ENCODE assay signal across 33 cellular contexts in the genomic region with DNA sequence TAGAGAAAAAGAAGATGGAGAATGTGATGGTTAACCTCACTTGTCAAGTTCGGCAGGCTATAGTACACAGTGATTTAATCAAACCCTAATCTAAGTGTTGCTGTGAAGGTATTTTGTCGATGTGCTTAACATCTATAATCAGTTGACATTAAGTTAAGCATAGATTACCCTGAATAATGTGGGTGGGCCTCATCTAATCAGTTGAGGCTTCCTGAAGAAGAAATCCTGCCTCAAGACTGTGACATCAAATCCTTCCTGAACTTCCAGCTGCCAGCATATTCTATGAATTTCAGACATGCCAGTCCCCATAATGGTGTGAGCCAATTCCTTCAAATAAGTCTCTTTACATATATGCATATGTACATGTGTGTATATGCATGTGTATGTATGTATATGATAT.
"Had no signal": no experiment of that assay in that cellular context is flagged by ENCODE, and none has a peak within 500 bp of the region (broad histone marks: within the 10 kb centered on the region; RNA-seq: fewer than 3 reads in every experiment).

No MANE protein-coding gene starts in this region.

- H3K27me3 ChIP-seq: MG63 had no signal

- DNase-seq: Karpas-422, Kasumi-1, MG63, MM.1S, MV-4-11, NCI-H1048, NCI-H1092, NCI-H1092 treated with DMSO at 0.1 percent for 48 hours, NCI-H1105, NCI-H1105 treated with DMSO at 0.1 percent for 48 hours, NCI-H1417, NCI-H1417 treated with DMSO at 0.1 percent for 48 hours, NCI-H1436, NCI-H1436 treated with DMSO at 0.1 percent for 48 hours, NCI-H146, NCI-H1694, NCI-H1694 treated with DMSO at 0.1 percent for 48 hours, NCI-H187, NCI-H187 treated with DMSO at 0.1 percent for 48 hours, NCI-H1930, NCI-H2029, NCI-H2029 treated with DMSO at 0.1 percent for 48 hours, NCI-H2081, NCI-H2081 treated with DMSO at 0.1 percent for 48 hours, NCI-H2107, NCI-H2171, NCI-H2171 treated with DMSO at 0.1 percent for 48 hours, NCI-H226, NCI-H345, NCI-H446, NCI-H446 treated with DMSO at 0.1 percent for 48 hours, NCI-H510A, NCI-H510A treated with DMSO at 0.1 percent for 48 hours had no signal

- H3K36me3 ChIP-seq: MG63 had no signal

- H3K9me3 ChIP-seq: MG63 had no signal

- H3K4me3 ChIP-seq: MG63 had no signal
